22 cellular contexts compared by ENCODE assay signal in genomic region chr6:48078092-48078491, GRCh38. TPM values are rescaled to one million over a fixed set of nuclear protein-coding genes. Genes with fewer than 3 reads are reported as not detected.
"Had no signal": no experiment of that assay in that cellular context is flagged by ENCODE, and none has a peak within 500 bp of the region (broad histone marks: within the 10 kb centered on the region; RNA-seq: fewer than 3 reads in every experiment).

No MANE protein-coding gene starts in this region.

- H3K36me3 ChIP-seq: neutrophil, tibial nerve, vagina had no signal

- H3K4me1 ChIP-seq: tibial nerve, vagina had no signal

- H3K27me3 ChIP-seq: neutrophil, tibial nerve, vagina had no signal

- H3K4me2 ChIP-seq: smooth muscle cell had no signal

- ATAC-seq: activated CD8-positive, alpha-beta T cell treated with anti-CD3 and anti-CD28 coated beads, Interleukin-2, amount 10 ng/mL, durations not matched to agents 7 days and 5 days; natural killer cell had no signal

- H3K27ac ChIP-seq: dorsolateral prefrontal cortex, neutrophil, tibial nerve, vagina had no signal

- H3K9me3 ChIP-seq: neutrophil, vagina had no signal

- DNase-seq: activated B cell treated with CpG ODN at 0.5 μM for 24 hours; activated CD4-positive, alpha-beta T cell treated with anti-CD3 and anti-CD28 coated beads for 48 hours; activated CD8-positive, alpha-beta memory T cell treated with anti-CD3 and anti-CD28 coated beads, Interleukin-2, amount 50 U/mL, for 4 hours; activated CD8-positive, alpha-beta T cell treated with anti-CD3 and anti-CD28 coated beads, Interleukin-2, amount 10 ng/mL, durations not matched to agents 7 days and 5 days; activated naive CD8-positive, alpha-beta T cell treated with anti-CD3 and anti-CD28 coated beads, Interleukin-2, amount 10 ng/mL, durations not matched to agents 7 days and 5 days; anterior cingulate cortex; dorsolateral prefrontal cortex; endodermal cell; erythroblast; glutamatergic neuron; hypothalamus; mesendoderm; natural killer cell; stimulated activated CD4-positive, alpha-beta T cell treated with anti-CD3 and anti-CD28 coated beads, Interleukin-4, amount 100 ng/mL, for 4 hours; stimulated activated CD8-positive, alpha-beta memory T cell treated with anti-CD3 and anti-CD28 coated beads, Interleukin-4, amount 100 ng/mL, for 48 hours; stimulated activated naive CD4-positive, alpha-beta T cell treated with Interleukin-2 at 50 U/mL for 16 hours; substantia nigra; T-helper 2 cell had no signal

- H3K4me3 ChIP-seq: dorsolateral prefrontal cortex, smooth muscle cell, tibial nerve, vagina had no signal

RNA-seq across cellular contexts. Expression of gene PTCHD4, which starts 32.9 kb away (rescaled TPM):
- total RNA-seq: activated B cell treated with CpG ODN at 0.5 μM for 24 hours; activated CD8-positive, alpha-beta T cell treated with anti-CD3 and anti-CD28 coated beads, Interleukin-2, amount 10 ng/mL, durations not matched to agents 7 days and 5 days; activated naive CD8-positive, alpha-beta T cell treated with anti-CD3 and anti-CD28 coated beads, Interleukin-2, amount 10 ng/mL, durations not matched to agents 7 days and 5 days; natural killer cell; vagina had no signal
